ENCODE assay signal across 33 cellular contexts in genomic region chr12:39461059-39461458, GRCh38. TPM values are rescaled to one million over a fixed set of nuclear protein-coding genes. Genes with fewer than 3 reads are reported as not detected.
DNase-seq lines count a peak whose midpoint lies in the region; ATAC-seq, FAIRE-seq and TF ChIP-seq lines count a peak whose summit lies in the region.
"Had no signal": no experiment of that assay in that cellular context is flagged by ENCODE, and none has a peak within 500 bp of the region (broad histone marks: within the 10 kb centered on the region; RNA-seq: fewer than 3 reads in every experiment).

No MANE protein-coding gene starts in this region.

- no peaks in the 10 kb centered on the region for H3K36me3 ChIP-seq in HepG2 (replicated peaks in 1 of 2; ENCODE audit: control insufficient read depth in 1 of 2, insufficient read depth in 2 of 2, low read length in 2 of 2)
- H3K36me3 ChIP-seq in right lobe of liver, result no peaks in the 10 kb centered on the region
- no peaks in the 10 kb centered on the region for H3K36me3 ChIP-seq in K562 (ENCODE audit: control insufficient read depth, insufficient read depth, low read length)
- H3K36me3 ChIP-seq: BE2C; BLaER1; BLaER1 treated with 17β-estradiol and CSF1 and Interleukin-3, amounts not matched to agents 10 nM and 100 nM had no signal

- H3K4me3 ChIP-seq in HepG2 (replicated peaks in 1 of 3; ENCODE audit: insufficient read depth in 1 of 3, low read depth in 2 of 3, low read length in 3 of 3), result no peak overlapping the region
- no peak overlapping the region for H3K4me3 ChIP-seq in right lobe of liver
- no peak overlapping the region for H3K4me3 ChIP-seq in K562
- H3K4me3 ChIP-seq: A549; BLaER1; BLaER1 treated with 17β-estradiol and CSF1 and Interleukin-3, amounts not matched to agents 10 nM and 100 nM had no signal

- CTCF ChIA-PET in HepG2 (lab: Yijun Ruan, JAX; ENCODE audit: low intra/inter-chr PET ratio, low total read pairs), result no interaction called here
- CTCF ChIA-PET in K562 (lab: Yijun Ruan, JAX; ENCODE audit: low intra/inter-chr PET ratio), result no interaction called here

- no peaks in the 10 kb centered on the region for H3K9me1 ChIP-seq in K562 (ENCODE audit: control insufficient read depth, insufficient read depth, low read length)

- no peak overlapping the region for H3K4me2 ChIP-seq in HepG2 (ENCODE audit: low read depth, low read length)
- no peak overlapping the region for H3K4me2 ChIP-seq in K562 (ENCODE audit: insufficient read depth, low read length)
- H3K4me2 ChIP-seq: A549; BLaER1; BLaER1 treated with 17β-estradiol and CSF1 and Interleukin-3, amounts not matched to agents 10 nM and 100 nM had no signal

- no peak for ATAC-seq in HepG2
- ATAC-seq in right lobe of liver, result no peak
- ATAC-seq in K562, result no peak
- no peak for ATAC-seq in GM18861 (IDR thresholded peaks at IDR 0.05; ENCODE audit: unreplicated experiment)
- ATAC-seq: A549; CD8-positive, alpha-beta T cell had no signal

- intact Hi-C loops in HepG2 (cut with micrococcal nuclease; ENCODE audit: unreplicated experiment), result no loop called here
- intact Hi-C loops in right lobe of liver (cut with DNase I), result no loop called here
- intact Hi-C loops in K562 (cut with micrococcal nuclease), result no loop called here

- FAIRE-seq in HepG2 (lab: Jason Lieb, UNC) (no peak), K562 (lab: Jason Lieb, UNC) (no peak)
- FAIRE-seq: A204.1, A549, D721Med had no signal

- TF ChIP-seq CTCF in HepG2 (CRISPR knock-in tag; IDR thresholded peaks at IDR 0.05), result no peak
- TF ChIP-seq CTCF in right lobe of liver (IDR thresholded peaks at IDR 0.05), result no peak
- no peak for TF ChIP-seq CTCF in K562 (IDR thresholded peaks at IDR 0.05 in 2 of 3, conservative IDR thresholded peaks at IDR 0.05 in 1 of 3; ENCODE audit: insufficient read depth in 2 of 3, low read depth in 1 of 3, low read length in 3 of 3)

- TF ChIP-seq EP300 in HepG2 (IDR thresholded peaks at IDR 0.05; ENCODE audit: low read depth in 2 of 2, low read length in 2 of 2), result no peak
- TF ChIP-seq EP300 in HepG2 (CRISPR knock-in tag; IDR thresholded peaks at IDR 0.05; ENCODE audit: borderline replicate concordance), result no peak
- TF ChIP-seq EP300 in K562 (IDR thresholded peaks at IDR 0.05; ENCODE audit: low read length), result no peak

- H4K20me1 ChIP-seq in HepG2 (ENCODE audit: insufficient read depth, low read length), result no peaks in the 10 kb centered on the region
- no peaks in the 10 kb centered on the region for H4K20me1 ChIP-seq in K562 (replicated peaks; ENCODE audit: control insufficient read depth, insufficient read depth, low read length)
- H4K20me1 ChIP-seq: BLaER1; BLaER1 treated with 17β-estradiol and CSF1 and Interleukin-3, amounts not matched to agents 10 nM and 100 nM had no signal

- TF ChIP-seq RAD21 in HepG2 (CRISPR knock-in tag; IDR thresholded peaks at IDR 0.05) (no peak), K562 (CRISPR knock-in tag; conservative IDR thresholded peaks at IDR 0.05 in 1 of 2, IDR thresholded peaks at IDR 0.05 in 1 of 2) (no peak)

- H2AFZ ChIP-seq in HepG2 (ENCODE audit: low read length) (no peak overlapping the region), K562 (ENCODE audit: low read depth, low read length) (peak overlapping the region; percentile 27; the same call in 1 of the 2 replicates)

- TF ChIP-seq POLR2A in HepG2 (IDR thresholded peaks at IDR 0.05; ENCODE audit: insufficient read depth in 1 of 2, low read depth in 2 of 2, low read length in 2 of 2) (no peak), right lobe of liver (IDR thresholded peaks at IDR 0.05) (no peak), K562 (conservative IDR thresholded peaks at IDR 0.05) (no peak)

- in situ Hi-C loops in HepG2 (cut with HindIII; ENCODE audit: extremely low pct_ligation_motif_present, low pct_unique_long_range_greater_than_20kb), result no loop called here
- in situ Hi-C loops in K562 (cut with MboI), result no loop called here

- 0% methylated on average over 1 of the region's 1 CpG for WGBS in HepG2 (ENCODE audit: low lambda C conversion rate)
- 63% methylated on average over 1 of the region's 1 CpG for WGBS in right lobe of liver (ENCODE audit: insufficient coverage, low coverage, low lambda C conversion rate, missing lambda C conversion rate)
- 9% methylated on average over 1 of the region's 1 CpG for WGBS in K562 (ENCODE audit: insufficient coverage, low coverage, missing lambda C conversion rate)

- H3K27ac ChIP-seq in HepG2 (ENCODE audit: extremely low read length, insufficient read depth, low read length) (no peak overlapping the region), right lobe of liver (no peak overlapping the region), K562 (ENCODE audit: extremely low read depth, low read depth, low read length) (no peak overlapping the region)
- H3K27ac ChIP-seq: 22Rv1; A549; BLaER1; BLaER1 treated with 17β-estradiol and CSF1 and Interleukin-3, amounts not matched to agents 10 nM and 100 nM; C4-2B had no signal

- H3K9ac ChIP-seq in HepG2 (ENCODE audit: insufficient read depth, low read depth, low read length), result no peak overlapping the region
- no peak overlapping the region for H3K9ac ChIP-seq in K562 (ENCODE audit: insufficient read depth in 1 of 2, low read depth in 2 of 2, low read length in 2 of 2)
- H3K9ac ChIP-seq: BLaER1; BLaER1 treated with 17β-estradiol and CSF1 and Interleukin-3, amounts not matched to agents 10 nM and 100 nM had no signal

- H3K79me2 ChIP-seq in HepG2 (ENCODE audit: insufficient read depth, low read length) (no peaks in the 10 kb centered on the region), K562 (ENCODE audit: control insufficient read depth, insufficient read depth, low read length) (no peaks in the 10 kb centered on the region)

- H3K27me3 ChIP-seq in HepG2 (ENCODE audit: control insufficient read depth in 1 of 2, insufficient read depth in 2 of 2, low read length in 2 of 2), result no peaks in the 10 kb centered on the region; a peak in 1 of 5 replicates
- no peaks in the 10 kb centered on the region for H3K27me3 ChIP-seq in right lobe of liver
- no peaks in the 10 kb centered on the region for H3K27me3 ChIP-seq in K562 (ENCODE audit: control insufficient read depth in 2 of 2, insufficient read depth in 2 of 2, low read length in 2 of 2)
- H3K27me3 ChIP-seq: BE2C; BLaER1; BLaER1 treated with 17β-estradiol and CSF1 and Interleukin-3, amounts not matched to agents 10 nM and 100 nM had no signal

- H3K4me1 ChIP-seq in HepG2 (ENCODE audit: insufficient read depth, low read length), result no peaks in the 10 kb centered on the region
- H3K4me1 ChIP-seq in right lobe of liver, result no peaks in the 10 kb centered on the region
- peaks cover 0 to 7% of the 10 kb centered on the region in 2 experiments; a peak in 3 of 5 replicates for H3K4me1 ChIP-seq in K562 (replicated peaks in 1 of 2; ENCODE audit: control insufficient read depth in 2 of 2, insufficient read depth in 2 of 2, low read length in 2 of 2)
- H3K4me1 ChIP-seq: A549, BLaER1, Caco-2 had no signal

- no TSS peak for BruUV-seq in HepG2 (replicated peaks; lab: Mats Ljungman, UMichigan)
- no TSS peak for BruUV-seq in K562 (replicated peaks; lab: Mats Ljungman, UMichigan)

- DNase-seq in NCI-H82 (lab: John Stamatoyannopoulos, UW) (peak; percentile 11), NCI-H82 treated with DMSO at 0.1 percent for 48 hours (lab: John Stamatoyannopoulos, UW; ENCODE audit: unreplicated experiment) (no peak), HepG2 (ENCODE audit: low spot score) (no peak), right lobe of liver (no peak), K562 (ENCODE audit: extremely low read depth in 1 of 4, low spot score in 3 of 4) (no peak)
- DNase-seq: 8988T; ACHN; AML-193; BE2C; C1 segment of cervical spinal cord; Caco-2; Calu3; CD4-positive, alpha-beta memory T cell; CD4-positive, alpha-beta T cell; CD4-positive, CD25-positive, alpha-beta regulatory T cell; CD8-positive, alpha-beta memory T cell; CD8-positive, alpha-beta T cell; COR-L47; DMS 273 treated with DMSO at 0.1 percent for 48 hours; DMS153; DMS53; DMS79; DMS79 treated with DMSO at 0.1 percent for 48 hours; DND-41; EL had no signal

- POLR2A ChIA-PET in HepG2 (lab: Yijun Ruan, JAX) (no interaction called here), K562 (lab: Yijun Ruan, JAX) (no interaction called here)

- H3K9me3 ChIP-seq in HepG2 (ENCODE audit: low read length) (no peaks in the 10 kb centered on the region), right lobe of liver (no peaks in the 10 kb centered on the region), K562 (replicated peaks; ENCODE audit: control insufficient read depth, insufficient read depth, low read depth, low read length) (no peaks in the 10 kb centered on the region)
- H3K9me3 ChIP-seq: A549; BE2C; BLaER1; BLaER1 treated with 17β-estradiol and CSF1 and Interleukin-3, amounts not matched to agents 10 nM and 100 nM; Caco-2 had no signal

RNA-seq across cellular contexts. Expression of gene KIF21A, which starts 18.1 kb away (rescaled TPM):
- 39.7 and 55.9 TPM in 2 replicates for total RNA-seq in HepG2 (2016; rRNA removed; fragmentation: Illumina TruSeq; extraction: Trizol)
- total RNA-seq in HepG2 (2016; cell fraction: cytosol; rRNA removed; fragmentation: Illumina TruSeq; extraction: Trizol; ENCODE audit: low read depth), result 6.6 and 6.7 TPM in 2 replicates
- total RNA-seq in HepG2 (2016; cell fraction: insoluble cytoplasmic fraction; rRNA removed; fragmentation: Illumina TruSeq; extraction: Trizol), result 38.3 and 52.3 TPM in 2 replicates
- 12.4 and 13.0 TPM in 2 replicates for total RNA-seq in HepG2 (2016; cell fraction: membrane; rRNA removed; fragmentation: Illumina TruSeq; extraction: Trizol)
- total RNA-seq in HepG2 (2016; cell fraction: nucleus; rRNA removed; fragmentation: Illumina TruSeq; extraction: Trizol), result 48.8 and 49.6 TPM in 2 replicates
- 17.1 and 20.6 TPM in 2 replicates for polyA plus RNA-seq in HepG2 (2011; rRNA removed)
- 8.0 and 12.8 TPM in 2 replicates for polyA plus RNA-seq in HepG2 (2011; cell fraction: cytosol; rRNA removed)
- 10.3 and 14.8 TPM in 2 replicates for polyA plus RNA-seq in HepG2 (2011; cell fraction: nucleus; rRNA removed)
- 20.4 and 21.5 TPM in 2 replicates for polyA plus RNA-seq in HepG2 (2012)
- polyA plus RNA-seq in HepG2 (2016; cell fraction: cytosol; fragmentation: Illumina TruSeq; extraction: Trizol; ENCODE audit: low read depth), result 0.51 and 0.53 TPM in 2 replicates
- 36.3 and 40.4 TPM in 2 replicates for polyA plus RNA-seq in HepG2 (2016; cell fraction: insoluble cytoplasmic fraction; fragmentation: Illumina TruSeq; extraction: Trizol; ENCODE audit: low read depth)
- polyA plus RNA-seq in HepG2 (2016; cell fraction: membrane; fragmentation: Illumina TruSeq; extraction: Trizol; ENCODE audit: low read depth), result 1.8 and 2.8 TPM in 2 replicates
- 42.7 and 43.8 TPM in 2 replicates for polyA plus RNA-seq in HepG2 (2016; cell fraction: nucleus; fragmentation: Illumina TruSeq; extraction: Trizol; ENCODE audit: insufficient read depth, low read depth)
- 9.2 and 26.7 TPM in 2 replicates for polyA minus RNA-seq in HepG2 (2011; rRNA and poly(A)+ RNA removed; ENCODE audit: low replicate concordance)
- polyA minus RNA-seq in HepG2 (2011; cell fraction: cytosol; rRNA and poly(A)+ RNA removed), result 21.9 and 27.8 TPM in 2 replicates
- polyA minus RNA-seq in HepG2 (2011; cell fraction: nucleus; rRNA and poly(A)+ RNA removed), result 109 and 125 TPM in 2 replicates
- 10 to 100 TPM; 18.4 to 32.9 (median 27.8) TPM for total RNA-seq in right lobe of liver
- total RNA-seq in K562 (2011; cell fraction: chromatin; rRNA removed; ENCODE audit: low replicate concordance), result 18.6 and 112 TPM in 2 replicates
- total RNA-seq in K562 (2011; cell fraction: nucleolus; rRNA removed), result 10.0 and 16.8 TPM in 2 replicates
- total RNA-seq in K562 (2011; cell fraction: nucleoplasm; rRNA removed), result 38.6 and 55.0 TPM in 2 replicates
- 27.2 and 30.3 TPM in 2 replicates for total RNA-seq in K562 (2014; rRNA removed)
- 45.0 and 53.9 TPM in 2 replicates for total RNA-seq in K562 (2014; rRNA removed; fragmentation: Illumina TruSeq; extraction: Trizol)
- 40.9 and 41.1 TPM in 2 replicates for total RNA-seq in K562 (2015; rRNA removed; fragmentation: Illumina TruSeq; extraction: Trizol)
- 27.7 and 30.4 TPM in 2 replicates for total RNA-seq in K562 (2021)
- polyA plus RNA-seq in K562 (2011; rRNA removed), result 16.2 and 30.1 TPM in 2 replicates
- 4.8 and 6.8 TPM in 2 replicates for polyA plus RNA-seq in K562 (2011; cell fraction: cytosol; rRNA removed)
- 11.8 and 13.0 TPM in 2 replicates for polyA plus RNA-seq in K562 (2011; cell fraction: nucleus; rRNA removed)
- 15.4 and 20.4 TPM in 2 replicates for polyA plus RNA-seq in K562 (2012)
- polyA plus RNA-seq in K562 (2014; fragmentation: Illumina TruSeq; extraction: Trizol), result 27.1 and 34.8 TPM in 2 replicates
- polyA plus RNA-seq in K562 (2014; fragmentation: Nextera tagmentation; extraction: Ambion mirVana), result 10 to 100 TPM; 17.7 to 18.8 TPM
- polyA plus RNA-seq in K562 (2014; rRNA removed), result 18.3 and 19.3 TPM in 2 replicates
- polyA minus RNA-seq in K562 (2011; rRNA and poly(A)+ RNA removed), result 71.3 and 107 TPM in 2 replicates
- polyA minus RNA-seq in K562 (2011; cell fraction: cytosol; rRNA and poly(A)+ RNA removed), result 13.3 and 26.8 TPM in 2 replicates
- 53.9 and 58.5 TPM in 2 replicates for polyA minus RNA-seq in K562 (2011; cell fraction: nucleus; rRNA and poly(A)+ RNA removed)
